ENCODE assay signal across 8 cellular contexts in the genomic region with DNA sequence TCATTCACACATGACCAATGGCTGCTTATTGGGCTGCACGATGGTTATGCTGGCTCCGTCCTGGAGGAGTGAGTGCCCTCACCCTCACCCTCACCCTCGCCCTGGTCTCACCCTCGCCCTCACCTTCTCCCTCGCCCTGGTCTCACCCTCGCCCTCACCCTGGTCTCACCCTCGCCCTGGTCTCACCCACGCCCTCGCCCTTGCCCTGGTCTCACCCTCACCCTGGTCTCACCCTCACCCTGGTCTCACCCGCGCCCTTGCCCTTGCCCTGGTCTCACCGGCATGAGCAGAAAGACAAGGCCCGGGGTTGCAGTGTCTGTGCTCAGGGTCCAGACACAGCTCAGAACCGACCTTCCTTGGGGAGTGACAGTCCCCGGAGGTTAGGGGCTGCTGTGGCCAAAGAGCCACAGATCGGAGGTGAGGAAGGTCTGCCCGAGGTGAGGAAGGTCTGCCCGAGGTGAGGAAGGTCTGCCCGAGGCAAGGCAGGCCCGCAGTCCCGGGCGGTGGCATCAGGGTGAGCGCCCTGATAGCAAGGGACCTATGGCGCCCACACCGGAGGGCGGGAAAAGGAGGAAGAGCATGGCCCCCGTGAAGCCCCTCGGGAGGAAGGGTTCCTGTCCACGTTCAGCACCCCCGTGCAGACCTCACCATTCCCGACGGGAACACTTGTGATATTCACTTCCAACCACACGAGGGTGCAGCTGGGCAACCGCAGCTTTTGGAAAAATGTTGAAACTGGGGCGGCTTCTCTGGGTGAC.
A peak's percentile ranks its signal among the peaks of the same experiment; 100 is the strongest.
DNase-seq lines count a peak whose midpoint lies in the region; ATAC-seq and TF ChIP-seq lines count a peak whose summit lies in the region.

No MANE protein-coding gene starts in this region.

- DNase-seq in ELF-1 (ENCODE audit: low read depth, low spot score) (peak; percentile 69), NCI-H748 (lab: John Stamatoyannopoulos, UW; ENCODE audit: unreplicated experiment) (peak; percentile 45), epidermal melanocyte (ENCODE audit: insufficient read length, low spot score) (peak; percentile 75), GM19240 (ENCODE audit: insufficient read length, low spot score) (no peak)

- peaks cover 19% of the 10 kb centered on the region for H3K36me3 Mint-ChIP-seq in nephron (ENCODE audit: low read depth)

- peaks cover 4% of the 10 kb centered on the region for H3K4me1 Mint-ChIP-seq in nephron

- no peak overlapping the region for H3K4me3 Mint-ChIP-seq in nephron

- ATAC-seq in HG02885 (IDR thresholded peaks at IDR 0.05; ENCODE audit: poor library complexity, unreplicated experiment) (no peak), HG03442 (IDR thresholded peaks at IDR 0.05; ENCODE audit: unreplicated experiment) (no peak), HG02938 (IDR thresholded peaks at IDR 0.05; ENCODE audit: unreplicated experiment) (no peak)

- peak; percentile 57 to 65 (median 61) for TF ChIP-seq CTCF in nephron (IDR thresholded peaks at IDR 0.05; ENCODE audit: unreplicated experiment in 3 of 3)

- no peaks in the 10 kb centered on the region for H3K27me3 Mint-ChIP-seq in nephron (ENCODE audit: low read depth)

- peak overlapping the region in 1 of 3 experiments; percentile 42 for H3K27ac Mint-ChIP-seq in nephron

- peaks cover 11% of the 10 kb centered on the region for H3K9me3 Mint-ChIP-seq in nephron
